Comparison of ENCODE assay signal across 9 cellular contexts in the genomic region with DNA sequence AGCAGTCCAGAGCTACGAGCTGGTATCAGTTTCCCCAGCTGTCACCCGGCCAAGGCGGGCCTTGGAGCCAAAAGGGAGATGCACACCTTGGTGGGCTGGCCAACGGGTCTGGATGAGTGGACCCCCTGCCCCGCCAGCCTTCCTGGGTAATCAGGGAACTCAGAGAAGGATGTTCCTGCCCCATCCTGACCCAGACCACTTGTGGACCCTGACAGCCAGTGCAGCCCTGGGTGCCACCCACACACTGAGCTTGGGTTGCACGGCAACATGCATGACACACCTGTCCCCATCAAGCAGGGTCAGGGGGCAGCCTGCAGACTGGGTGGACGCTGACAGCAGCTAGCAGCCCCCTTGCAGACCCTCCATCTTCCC. TPM values are rescaled to one million over a fixed set of nuclear protein-coding genes. Genes with fewer than 3 reads are reported as not detected.
DNase-seq lines count a peak whose midpoint lies in the region; ATAC-seq and TF ChIP-seq lines count a peak whose summit lies in the region.
"Had no signal": no experiment of that assay in that cellular context is flagged by ENCODE, and none has a peak within 500 bp of the region (broad histone marks: within the 10 kb centered on the region; RNA-seq: fewer than 3 reads in every experiment).

No MANE protein-coding gene starts in this region.

- H3K27me3 Mint-ChIP-seq in naive B cell = peaks cover 24 to 41% (median 39%) of the 10 kb centered on the region in 3 donors

- peaks cover 42 to 59% (median 52%) of the 10 kb centered on the region in 3 donors for H3K4me1 Mint-ChIP-seq in naive B cell

- no peak for ATAC-seq in naive B cell (ENCODE audit: low read depth in 2 of 2)
- ATAC-seq in foreskin keratinocyte = no peak

- DNase-seq in BE2C (no peak), HAP-1 (ENCODE audit: low spot score in 2 of 2) (no peak), brain microvascular endothelial cell (no peak), naive B cell (no peak), foreskin keratinocyte (no peak), T1000 (lab: John Stamatoyannopoulos, UW) (no peak), germinal center (ENCODE audit: low spot score) (no peak)
- no peak for DNase-seq in stimulated activated CD4-positive, alpha-beta T cell treated with anti-CD3 and anti-CD28 coated beads, Interleukin-15, amount 100 ng/mL, for 24 hours
- DNase-seq: trophoblast cell had no signal

- TF ChIP-seq CTCF in BE2C (IDR thresholded peaks at IDR 0.05; ENCODE audit: low read depth, low read length) = no peak
- TF ChIP-seq CTCF in brain microvascular endothelial cell (IDR thresholded peaks at IDR 0.05; ENCODE audit: low read depth, low read length, missing control alignments) = no peak
- TF ChIP-seq CTCF in foreskin keratinocyte (conservative IDR thresholded peaks at IDR 0.05) = no peak

- peaks cover 0 to 2% (median 0%) of the 10 kb centered on the region in 7 donors for H3K9me3 Mint-ChIP-seq in naive B cell

- H3K4me3 ChIP-seq in BE2C (ENCODE audit: low read depth, low read length) (peak overlapping the region; percentile 13; the same call in 1 of the 2 replicates), HAP-1 (peak overlapping the region; percentile 26), brain microvascular endothelial cell (ENCODE audit: low read depth, low read length) (peak overlapping the region; percentile 42)

- in situ Hi-C loops in HAP-1 (cut with MboI; ENCODE audit: low sequenced_read_pairs) = no loop called here
- in situ Hi-C loops in brain microvascular endothelial cell (cut with HindIII; ENCODE audit: low pct_ligation_motif_present, low sequenced_read_pairs) = no loop called here

- peak overlapping the region in 3 of 6 donors; percentile 16 to 98 (median 92) for H3K27ac Mint-ChIP-seq in naive B cell

- peak overlapping the region; percentile 64 to 96 (median 94) for H3K4me3 Mint-ChIP-seq in naive B cell

- H3K27ac ChIP-seq in brain microvascular endothelial cell (no peak overlapping the region), foreskin keratinocyte (no peak overlapping the region)

- H3K9me3 ChIP-seq in BE2C (no peaks in the 10 kb centered on the region), HAP-1 (no peaks in the 10 kb centered on the region)

- peaks cover 8% of the 10 kb centered on the region for H3K4me1 ChIP-seq in BE2C
- H3K4me1 ChIP-seq in HAP-1 = peaks cover 25% of the 10 kb centered on the region
- H3K4me1 ChIP-seq in foreskin keratinocyte = no peaks in the 10 kb centered on the region

- H3K36me3 ChIP-seq in BE2C (no peaks in the 10 kb centered on the region; the same call in 1 of the 2 replicates), HAP-1 (replicated peaks) (peaks cover 27% of the 10 kb centered on the region), brain microvascular endothelial cell (replicated peaks) (no peaks in the 10 kb centered on the region)

- H3K27me3 ChIP-seq in BE2C = peaks cover 47% of the 10 kb centered on the region
- H3K27me3 ChIP-seq in HAP-1 (ENCODE audit: low read depth) = peaks cover 18% of the 10 kb centered on the region
- peaks cover 32% of the 10 kb centered on the region for H3K27me3 ChIP-seq in brain microvascular endothelial cell (replicated peaks)
- peaks cover 44% of the 10 kb centered on the region for H3K27me3 ChIP-seq in foreskin keratinocyte

- no peaks in the 10 kb centered on the region for H3K36me3 Mint-ChIP-seq in naive B cell

RNA-seq across cellular contexts. Expression of a gene that starts 8.6 kb away (rescaled TPM):
- 81.0 TPM for polyA plus RNA-seq in BE2C (2012; ENCODE audit: insufficient read depth, insufficient read length, low read depth)
- polyA plus RNA-seq in naive B cell (ENCODE audit: low read depth in 6 of 6) (10 to 100 TPM; 63.5 to 88.8 (median 72.4) TPM), foreskin keratinocyte (150 and 159 TPM in 2 replicates)
- 125 and 132 TPM in 2 replicates for total RNA-seq in foreskin keratinocyte

RNA-seq across cellular contexts. Expression of a gene that starts 19.8 kb away (rescaled TPM):
- not detected for polyA plus RNA-seq in BE2C (2012; ENCODE audit: insufficient read depth, insufficient read length, low read depth)
- polyA plus RNA-seq in naive B cell (ENCODE audit: low read depth in 6 of 6) (not detected), foreskin keratinocyte (not detected in 2 replicates)
- total RNA-seq in foreskin keratinocyte = not detected in 2 replicates

RNA-seq across cellular contexts. Expression of a gene that starts 25.5 kb away (rescaled TPM):
- polyA plus RNA-seq in BE2C (2012; ENCODE audit: insufficient read depth, insufficient read length, low read depth) = 40.2 TPM
- polyA plus RNA-seq in naive B cell (ENCODE audit: low read depth in 6 of 6) (10 to 100 TPM in 1 of 6 donors, 1 to 10 TPM in 5; 5.2 to 10.2 (median 8.3) TPM), foreskin keratinocyte (19.8 and 22.2 TPM in 2 replicates)
- total RNA-seq in foreskin keratinocyte = 18.1 and 18.7 TPM in 2 replicates

RNA-seq across cellular contexts. Expression of a gene that starts 38.8 kb away (rescaled TPM):
- 6.5 TPM for polyA plus RNA-seq in BE2C (2012; ENCODE audit: insufficient read depth, insufficient read length, low read depth)
- polyA plus RNA-seq in naive B cell (ENCODE audit: low read depth in 6 of 6) (not detected), foreskin keratinocyte (not detected in 2 replicates)
- total RNA-seq in foreskin keratinocyte = not detected in 2 replicates

RNA-seq across cellular contexts. Expression of a gene that starts 47.7 kb away (rescaled TPM):
- polyA plus RNA-seq in BE2C (2012; ENCODE audit: insufficient read depth, insufficient read length, low read depth) = 69.5 TPM
- polyA plus RNA-seq in naive B cell (ENCODE audit: low read depth in 6 of 6) (10 to 100 TPM; 27.4 to 50.6 (median 32.8) TPM), foreskin keratinocyte (22.9 and 23.0 TPM in 2 replicates)
- 40.4 and 43.1 TPM in 2 replicates for total RNA-seq in foreskin keratinocyte
